Comparison of ENCODE assay signal across 12 cellular contexts in the genomic region with DNA sequence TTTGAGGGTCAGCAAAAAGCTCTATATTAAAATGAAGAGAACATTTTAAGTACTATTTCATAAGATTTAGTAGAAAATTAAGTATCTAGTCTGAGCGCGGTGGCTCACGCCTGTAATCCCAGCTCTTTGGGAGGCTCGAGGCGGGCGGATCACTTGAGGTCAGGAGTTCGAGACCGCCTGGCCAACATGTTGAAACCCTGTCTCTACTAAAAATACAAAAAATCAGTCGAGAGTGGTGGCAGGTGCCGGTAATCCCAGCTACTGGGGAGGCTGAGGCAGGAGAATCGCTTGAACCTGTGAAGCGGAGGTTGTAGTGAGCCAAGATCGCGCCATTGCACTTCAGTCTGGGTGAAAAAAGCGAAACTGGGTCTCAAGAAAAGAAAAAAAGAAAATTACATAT. TPM values are rescaled to one million over a fixed set of nuclear protein-coding genes. Genes with fewer than 3 reads are reported as not detected.
A peak's percentile ranks its signal among the peaks of the same experiment; 100 is the strongest.
DNase-seq lines count a peak whose midpoint lies in the region; ATAC-seq, FAIRE-seq and TF ChIP-seq lines count a peak whose summit lies in the region.
"Had no signal": no experiment of that assay in that cellular context is flagged by ENCODE, and none has a peak within 500 bp of the region (broad histone marks: within the 10 kb centered on the region; RNA-seq: fewer than 3 reads in every experiment).

No MANE protein-coding gene starts in this region.

- peaks cover 5% of the 10 kb centered on the region for H4K20me1 ChIP-seq in endothelial cell of umbilical vein (replicated peaks; ENCODE audit: control insufficient read depth, extremely low read depth, insufficient read depth, low read length)

- no peak for TF ChIP-seq POLR2A in endothelial cell of umbilical vein (IDR thresholded peaks at IDR 0.05; ENCODE audit: low read depth, low read length)

- H3K36me3 Mint-ChIP-seq in activated CD4-positive, alpha-beta T cell treated with anti-CD3 and anti-CD28 coated beads for 36 hours (ENCODE audit: low read depth), result peaks cover 20% of the 10 kb centered on the region

- in situ Hi-C loops in Panc1 (cut with HindIII; ENCODE audit: low pct_unique_long_range_greater_than_20kb, low sequenced_read_pairs), result no loop called here

- no peaks in the 10 kb centered on the region for H3K9me1 ChIP-seq in endothelial cell of umbilical vein (replicated peaks; ENCODE audit: control insufficient read depth, extremely low read depth, insufficient read depth, low read length)

- TF ChIP-seq CTCF in Panc1 (IDR thresholded peaks at IDR 0.05) (no peak), endothelial cell of umbilical vein (IDR thresholded peaks at IDR 0.05; ENCODE audit: extremely low read depth in 1 of 2, insufficient read depth in 1 of 2, low read depth in 1 of 2, low read length in 2 of 2) (no peak), retinal pigment epithelial cell (conservative IDR thresholded peaks at IDR 0.05; ENCODE audit: low read depth, low read length) (no peak)

- peaks cover 31% of the 10 kb centered on the region for H3K4me1 Mint-ChIP-seq in activated CD4-positive, alpha-beta T cell treated with anti-CD3 and anti-CD28 coated beads for 36 hours

- intact Hi-C loops in activated CD4-positive, alpha-beta T cell treated with anti-CD3 and anti-CD28 coated beads for 36 hours (cut with DNase I, micrococcal nuclease), result loop anchor here (2.0 kb wide), 2 partner anchors 49 to 499 kb away; no protein-coding TSS in a partner anchor
- intact Hi-C loops in Panc1 (cut with micrococcal nuclease; ENCODE audit: unreplicated experiment) (no loop called here), endothelial cell of umbilical vein (cut with micrococcal nuclease) (no loop called here)

- H3K4me1 ChIP-seq in Panc1 (ENCODE audit: control insufficient read depth, insufficient read depth, low read length) (peaks cover 19% of the 10 kb centered on the region), endothelial cell of umbilical vein (ENCODE audit: control insufficient read depth, extremely low read depth, insufficient read depth, low read length) (peaks cover 13% of the 10 kb centered on the region)

- no peak overlapping the region for H3K9ac ChIP-seq in endothelial cell of umbilical vein (replicated peaks; ENCODE audit: extremely low read depth, insufficient read depth, low read length)

- H3K9me3 Mint-ChIP-seq in activated CD4-positive, alpha-beta T cell treated with anti-CD3 and anti-CD28 coated beads for 36 hours (ENCODE audit: low read depth), result no peaks in the 10 kb centered on the region
- H3K9me3 Mint-ChIP-seq: activated B cell treated with CpG ODN at 0.5 μM for 24 hours had no signal

- peak overlapping the region; percentile 89 for H3K4me3 Mint-ChIP-seq in activated CD4-positive, alpha-beta T cell treated with anti-CD3 and anti-CD28 coated beads for 36 hours

- peak overlapping the region; percentile 87 for H3K27ac Mint-ChIP-seq in activated CD4-positive, alpha-beta T cell treated with anti-CD3 and anti-CD28 coated beads for 36 hours

- H3K27me3 ChIP-seq in Panc1 (ENCODE audit: control insufficient read depth, insufficient read depth, low read length) (no peaks in the 10 kb centered on the region), endothelial cell of umbilical vein (ENCODE audit: control insufficient read depth in 2 of 2, insufficient read depth in 2 of 2, low read length in 2 of 2) (no peaks in the 10 kb centered on the region)
- H3K27me3 ChIP-seq: spleen had no signal

- FAIRE-seq in endothelial cell of umbilical vein (lab: Jason Lieb, UNC), result no peak

- H3K36me3 ChIP-seq in Panc1 (ENCODE audit: control insufficient read depth, insufficient read depth, low read length), result peaks cover 9% of the 10 kb centered on the region; the same call in 1 of the 2 replicates
- H3K36me3 ChIP-seq in endothelial cell of umbilical vein (ENCODE audit: control insufficient read depth in 2 of 2, extremely low read depth in 1 of 2, insufficient read depth in 2 of 2, low read length in 2 of 2), result no peaks in the 10 kb centered on the region

- POLR2A ChIA-PET in activated CD4-positive, alpha-beta T cell treated with anti-CD3 and anti-CD28 coated beads for 36 hours (lab: Charles Lee), result no interaction called here
- POLR2A ChIA-PET in Panc1 (lab: Charles Lee), result interaction anchor here (0.6 to 0.7 kb wide), 2 partner anchors 11 to 103 kb away, joined by 3 to 5 read pairs; no protein-coding TSS in a partner anchor
- POLR2A ChIA-PET in endothelial cell of umbilical vein (lab: Charles Lee), result no interaction called here

- no peak for DNase-seq in activated CD4-positive, alpha-beta T cell treated with anti-CD3 and anti-CD28 coated beads for 36 hours
- no peak for DNase-seq in activated CD4-positive, alpha-beta T cell treated with anti-CD3 and anti-CD28 coated beads for 4 hours
- DNase-seq in Panc1 (ENCODE audit: low read depth, low spot score) (no peak), endothelial cell of umbilical vein (ENCODE audit: low read depth, low spot score) (no peak), retinal pigment epithelial cell (ENCODE audit: low read depth) (no peak), GM19240 (ENCODE audit: insufficient read length, low spot score) (no peak), NCI-H1105 treated with DMSO at 0.1 percent for 48 hours (lab: John Stamatoyannopoulos, UW) (no peak), GF-D8 (lab: John Stamatoyannopoulos, UW) (no peak)
- DNase-seq: activated B cell treated with CpG ODN at 0.5 μM for 24 hours, islet precursor cell, NCI-H2171, spleen had no signal

- H2AFZ ChIP-seq in endothelial cell of umbilical vein (ENCODE audit: low read depth, low read length), result no peak overlapping the region

- no peak for ATAC-seq in activated CD4-positive, alpha-beta T cell treated with anti-CD3 and anti-CD28 coated beads for 36 hours
- no peak for ATAC-seq in Panc1

- CTCF ChIA-PET in activated CD4-positive, alpha-beta T cell treated with anti-CD3 and anti-CD28 coated beads for 36 hours (lab: Charles Lee), result interaction anchor here (0.9 to 1.2 kb wide), 2 partner anchors 9 to 12 kb away, joined by 3 to 4 read pairs; no protein-coding TSS in a partner anchor
- CTCF ChIA-PET in Panc1 (lab: Charles Lee) (no interaction called here), endothelial cell of umbilical vein (lab: Charles Lee) (no interaction called here)

- H3K4me2 ChIP-seq in endothelial cell of umbilical vein (ENCODE audit: insufficient read depth, low read length), result peak overlapping the region; percentile 90

- no peaks in the 10 kb centered on the region for H3K9me3 ChIP-seq in Panc1 (ENCODE audit: control insufficient read depth, insufficient read depth, low read depth, low read length)
- no peaks in the 10 kb centered on the region for H3K9me3 ChIP-seq in endothelial cell of umbilical vein (replicated peaks; ENCODE audit: control insufficient read depth, insufficient read depth, low read length)
- H3K9me3 ChIP-seq: spleen had no signal

- dilution Hi-C loops in endothelial cell of umbilical vein (cut with MboI; ENCODE audit: extremely low pct_ligation_motif_present, low sequenced_read_pairs), result no loop called here

- no peaks in the 10 kb centered on the region for H3K27me3 Mint-ChIP-seq in activated CD4-positive, alpha-beta T cell treated with anti-CD3 and anti-CD28 coated beads for 36 hours
- H3K27me3 Mint-ChIP-seq: activated B cell treated with CpG ODN at 0.5 μM for 24 hours had no signal

- H3K4me3 ChIP-seq in Panc1 (ENCODE audit: low read depth in 2 of 2, low read length in 2 of 2) (peak overlapping the region; percentile 93 to 94), endothelial cell of umbilical vein (replicated peaks in 1 of 3; ENCODE audit: insufficient read depth in 1 of 3, low read depth in 1 of 3, low read length in 3 of 3) (peak overlapping the region in 1 of 3 experiments; percentile 81), retinal pigment epithelial cell (ENCODE audit: low read length) (peak overlapping the region; percentile 86)

- peaks cover 56% of the 10 kb centered on the region for H3K79me2 ChIP-seq in endothelial cell of umbilical vein (ENCODE audit: control insufficient read depth, insufficient read depth, low read length)

- no TSS peak for BruUV-seq in Panc1 (replicated peaks; lab: Mats Ljungman, UMichigan)
- no TSS peak for BruUV-seq in endothelial cell of umbilical vein (replicated peaks; lab: Mats Ljungman, UMichigan)

- peak overlapping the region; percentile 90; the same call in 1 of the 2 replicates for H3K27ac ChIP-seq in Panc1 (ENCODE audit: low read length)
- no peak overlapping the region for H3K27ac ChIP-seq in endothelial cell of umbilical vein (ENCODE audit: insufficient read depth, low read depth, low read length)

TF ChIP-seq in endothelial cell of umbilical vein, 7 proteins besides CTCF, POLR2A, EP300 and RAD21:
- no peak for TF ChIP-seq GATA2 (IDR thresholded peaks at IDR 0.05; ENCODE audit: insufficient read depth, insufficient read length, low read depth, low read length)
- no peak for TF ChIP-seq MYC (IDR thresholded peaks at IDR 0.05; ENCODE audit: low read depth, low read length)
- TF ChIP-seq JUN (IDR thresholded peaks at IDR 0.05; ENCODE audit: borderline replicate concordance, insufficient read depth, insufficient read length, low read depth), result no peak
- no peak for TF ChIP-seq MAX (IDR thresholded peaks at IDR 0.05; ENCODE audit: insufficient read depth, insufficient read length)
- TF ChIP-seq POLR2AphosphoS5 (IDR thresholded peaks at IDR 0.05; ENCODE audit: insufficient read depth, low read depth, low read length), result no peak
- no peak for TF ChIP-seq EZH2 (IDR thresholded peaks at IDR 0.05; ENCODE audit: borderline replicate concordance, low read depth, low read length, severe bottlenecking)
- TF ChIP-seq FOS (IDR thresholded peaks at IDR 0.05; ENCODE audit: borderline replicate concordance, insufficient read depth, low read length), result no peak

RNA-seq across cellular contexts. Expression of gene USP14, which starts 1.6 kb away (rescaled TPM):
- 100 to 1,000 TPM in 1 of 2 experiments, 10 to 100 TPM in 1; 94.7 to 101 TPM for total RNA-seq in activated CD4-positive, alpha-beta T cell treated with anti-CD3 and anti-CD28 coated beads for 36 hours
- total RNA-seq in Panc1 (2021; ENCODE audit: unreplicated experiment) (75.0 TPM), endothelial cell of umbilical vein (86.1 and 98.4 TPM in 2 replicates)
- 45.9 TPM for polyA plus RNA-seq in Panc1 (2012; ENCODE audit: insufficient read length)
- 9.9 and 13.2 TPM in 2 replicates for polyA plus RNA-seq in endothelial cell of umbilical vein
- polyA plus RNA-seq in endothelial cell of umbilical vein (2011; cell fraction: cytosol; rRNA removed), result 26.3 and 29.0 TPM in 2 replicates
- 34.1 and 51.2 TPM in 2 replicates for polyA plus RNA-seq in endothelial cell of umbilical vein (2011; cell fraction: nucleus; rRNA removed)
- polyA plus RNA-seq in endothelial cell of umbilical vein (2012), result 60.8 and 98.0 TPM in 2 replicates
- 15.7 and 17.9 TPM in 2 replicates for polyA minus RNA-seq in endothelial cell of umbilical vein
- polyA minus RNA-seq in endothelial cell of umbilical vein (2011; cell fraction: cytosol; rRNA and poly(A)+ RNA removed), result 24.5 TPM
- 26.3 and 36.8 TPM in 2 replicates for polyA minus RNA-seq in endothelial cell of umbilical vein (2011; cell fraction: nucleus; rRNA and poly(A)+ RNA removed)

Comparison
In these comparisons a context has a peak if more than half of its experiments do, and no peak if none do; other contexts are left out.
1. intact Hi-C loops: an anchor here in activated CD4-positive, alpha-beta T cell treated with anti-CD3 and anti-CD28 coated beads for 36 hours (2.0 kb wide); none called in Panc1 and endothelial cell of umbilical vein.